In genomic region chr6:160500639-160501038, GRCh38 we compare ENCODE assay signal across 18 cellular contexts.
DNase-seq lines count a peak whose midpoint lies in the region; ATAC-seq and TF ChIP-seq lines count a peak whose summit lies in the region.
"Had no signal": no experiment of that assay in that cellular context is flagged by ENCODE, and none has a peak within 500 bp of the region (broad histone marks: within the 10 kb centered on the region; RNA-seq: fewer than 3 reads in every experiment).

No MANE protein-coding gene starts in this region.

- peaks cover 1% of the 10 kb centered on the region for H3K4me1 Mint-ChIP-seq in activated CD4-positive, alpha-beta T cell treated with anti-CD3 and anti-CD28 coated beads, Interleukin-2, amount 10 ng/mL, durations not matched to agents 24 days and 14 days
- no peaks in the 10 kb centered on the region for H3K4me1 Mint-ChIP-seq in activated CD4-positive, alpha-beta memory T cell treated with anti-CD3 and anti-CD28 coated beads for 36 hours (ENCODE audit: low read depth)
- H3K4me1 Mint-ChIP-seq in activated T-helper 17 cell treated with anti-CD3 and anti-CD28 coated beads, Interleukin-2, amount 50 U/mL, for 72 hours = no peaks in the 10 kb centered on the region
- H3K4me1 Mint-ChIP-seq: B cell, GM23338, H9 had no signal

- POLR2A ChIA-PET in activated CD4-positive, alpha-beta memory T cell treated with anti-CD3 and anti-CD28 coated beads for 36 hours (lab: Charles Lee) = no interaction called here

- CTCF ChIA-PET in activated CD4-positive, alpha-beta memory T cell treated with anti-CD3 and anti-CD28 coated beads for 36 hours (lab: Charles Lee) = interaction anchor here (1.0 kb wide), 1 partner anchor 44 kb away, joined by 3 read pairs; no protein-coding TSS in a partner anchor

- intact Hi-C loops in activated CD4-positive, alpha-beta T cell treated with anti-CD3 and anti-CD28 coated beads, Interleukin-2, amount 10 ng/mL, durations not matched to agents 24 days and 14 days (cut with micrococcal nuclease) = loop anchor here (1.0 kb wide), 1 partner anchor 38 kb away; no protein-coding TSS in a partner anchor
- intact Hi-C loops in activated CD4-positive, alpha-beta memory T cell treated with anti-CD3 and anti-CD28 coated beads for 36 hours (cut with micrococcal nuclease) = no loop called here

- DNase-seq in activated CD4-positive, alpha-beta T cell treated with anti-CD3 and anti-CD28 coated beads, Interleukin-2, amount 10 ng/mL, durations not matched to agents 24 days and 14 days = peak; percentile 58
- no peak for DNase-seq in activated CD4-positive, alpha-beta T cell treated with anti-CD3 and anti-CD28 coated beads for 4 hours
- DNase-seq in GM12865 (ENCODE audit: low read depth) (peak; percentile 14), COLO668 (lab: John Stamatoyannopoulos, UW; ENCODE audit: unreplicated experiment) (no peak), SKM-1 (lab: John Stamatoyannopoulos, UW; ENCODE audit: unreplicated experiment) (no peak)
- peak; percentile 9 for DNase-seq in activated CD4-positive, alpha-beta memory T cell treated with anti-CD3 and anti-CD28 coated beads for 36 hours
- DNase-seq: CD4-positive, CD25-positive, alpha-beta regulatory T cell; CD8-positive, alpha-beta T cell; DMS 273 treated with DMSO at 0.1 percent for 48 hours; DMS79; GF-D8; H9 had no signal

- ATAC-seq in activated T-helper 17 cell treated with anti-CD3 and anti-CD28 coated beads, Interleukin-2, amount 50 U/mL, for 72 hours (replicated peaks) = peak; percentile 35
- ATAC-seq in GM21526 (IDR thresholded peaks at IDR 0.05; ENCODE audit: low FRiP score, unreplicated experiment) = no peak
- ATAC-seq: CD8-positive, alpha-beta T cell; GM23338; HCT116 had no signal

- H3K4me3 ChIP-seq in GM12865 (ENCODE audit: low read depth, low read length) = no peak overlapping the region
- H3K4me3 ChIP-seq: BLaER1, GM23338 had no signal

- peaks cover 8% of the 10 kb centered on the region for H3K36me3 Mint-ChIP-seq in activated CD4-positive, alpha-beta T cell treated with anti-CD3 and anti-CD28 coated beads, Interleukin-2, amount 10 ng/mL, durations not matched to agents 24 days and 14 days (ENCODE audit: low read depth)
- H3K36me3 Mint-ChIP-seq in activated CD4-positive, alpha-beta memory T cell treated with anti-CD3 and anti-CD28 coated beads for 36 hours = peaks cover 27% of the 10 kb centered on the region
- peaks cover 39% of the 10 kb centered on the region for H3K36me3 Mint-ChIP-seq in activated T-helper 17 cell treated with anti-CD3 and anti-CD28 coated beads, Interleukin-2, amount 50 U/mL, for 72 hours (ENCODE audit: low read depth)

- H3K4me3 Mint-ChIP-seq in activated CD4-positive, alpha-beta T cell treated with anti-CD3 and anti-CD28 coated beads, Interleukin-2, amount 10 ng/mL, durations not matched to agents 24 days and 14 days = no peak overlapping the region
- H3K4me3 Mint-ChIP-seq in activated CD4-positive, alpha-beta memory T cell treated with anti-CD3 and anti-CD28 coated beads for 36 hours = no peak overlapping the region
- H3K4me3 Mint-ChIP-seq in activated T-helper 17 cell treated with anti-CD3 and anti-CD28 coated beads, Interleukin-2, amount 50 U/mL, for 72 hours = no peak overlapping the region
- H3K4me3 Mint-ChIP-seq: B cell; CD4-positive, CD25-positive, alpha-beta regulatory T cell; CD8-positive, alpha-beta T cell; GM23338; H9 had no signal

- H3K27ac Mint-ChIP-seq in activated CD4-positive, alpha-beta T cell treated with anti-CD3 and anti-CD28 coated beads, Interleukin-2, amount 10 ng/mL, durations not matched to agents 24 days and 14 days = peak overlapping the region; percentile 52
- no peak overlapping the region for H3K27ac Mint-ChIP-seq in activated CD4-positive, alpha-beta memory T cell treated with anti-CD3 and anti-CD28 coated beads for 36 hours
- H3K27ac Mint-ChIP-seq in activated T-helper 17 cell treated with anti-CD3 and anti-CD28 coated beads, Interleukin-2, amount 50 U/mL, for 72 hours = no peak overlapping the region
- H3K27ac Mint-ChIP-seq: B cell; CD8-positive, alpha-beta T cell; GM23338; H9 had no signal

- H3K9me3 Mint-ChIP-seq in activated CD4-positive, alpha-beta T cell treated with anti-CD3 and anti-CD28 coated beads, Interleukin-2, amount 10 ng/mL, durations not matched to agents 24 days and 14 days = peaks cover 12% of the 10 kb centered on the region
- peaks cover 17% of the 10 kb centered on the region for H3K9me3 Mint-ChIP-seq in activated CD4-positive, alpha-beta memory T cell treated with anti-CD3 and anti-CD28 coated beads for 36 hours
- peaks cover 6% of the 10 kb centered on the region for H3K9me3 Mint-ChIP-seq in activated T-helper 17 cell treated with anti-CD3 and anti-CD28 coated beads, Interleukin-2, amount 50 U/mL, for 72 hours

- no peak for TF ChIP-seq CTCF in GM12865 (IDR thresholded peaks at IDR 0.05; ENCODE audit: insufficient read depth, low read depth, low read length, missing control alignments)

- H3K27me3 Mint-ChIP-seq in activated CD4-positive, alpha-beta T cell treated with anti-CD3 and anti-CD28 coated beads, Interleukin-2, amount 10 ng/mL, durations not matched to agents 24 days and 14 days = peaks cover 18% of the 10 kb centered on the region
- H3K27me3 Mint-ChIP-seq in activated CD4-positive, alpha-beta memory T cell treated with anti-CD3 and anti-CD28 coated beads for 36 hours = no peaks in the 10 kb centered on the region
- H3K27me3 Mint-ChIP-seq in activated T-helper 17 cell treated with anti-CD3 and anti-CD28 coated beads, Interleukin-2, amount 50 U/mL, for 72 hours = no peaks in the 10 kb centered on the region
- H3K27me3 Mint-ChIP-seq: CD4-positive, CD25-positive, alpha-beta regulatory T cell had no signal

Comparison
In these comparisons a context has a peak if more than half of its experiments do, and no peak if none do; other contexts are left out.
1. DNase-seq: peak in activated CD4-positive, alpha-beta T cell treated with anti-CD3 and anti-CD28 coated beads, Interleukin-2, amount 10 ng/mL, durations not matched to agents 24 days and 14 days (single experiment), GM12865 (single experiment) and activated CD4-positive, alpha-beta memory T cell treated with anti-CD3 and anti-CD28 coated beads for 36 hours (single experiment); none in activated CD4-positive, alpha-beta T cell treated with anti-CD3 and anti-CD28 coated beads for 4 hours (0 of 2), COLO668 (single experiment) and SKM-1 (single experiment).